23 cellular contexts compared by ENCODE assay signal in genomic region chr20:556984-557383, GRCh38.
"Had no signal": no experiment of that assay in that cellular context is flagged by ENCODE, and none has a peak within 500 bp of the region (broad histone marks: within the 10 kb centered on the region; RNA-seq: fewer than 3 reads in every experiment).

No MANE protein-coding gene starts in this region.

- H3K4me3 ChIP-seq: stomach, suprapubic skin, testis, thoracic aorta, thyroid gland, tibial artery, tibial nerve, transverse colon, upper lobe of left lung, upper lobe of right lung, uterus, vagina had no signal

- H3K36me3 ChIP-seq: stomach, suprapubic skin, thoracic aorta, thyroid gland, tibial artery, tibial nerve, transverse colon, upper lobe of left lung, upper lobe of right lung, uterus, vagina had no signal

- H3K9me3 ChIP-seq: stomach, suprapubic skin, testis, thoracic aorta, thyroid gland, tibial artery, tibial nerve, transverse colon, upper lobe of left lung, upper lobe of right lung, uterus, vagina had no signal

- H3K4me1 ChIP-seq: testis, tibial artery, transverse colon, upper lobe of right lung, uterus, vagina had no signal

- H3K27ac ChIP-seq: stomach, suprapubic skin, testis, thoracic aorta, thyroid gland, tibial artery, tibial nerve, transverse colon, upper lobe of left lung, upper lobe of right lung, uterus, vagina had no signal

- DNase-seq: stimulated activated CD4-positive, alpha-beta T cell treated with anti-CD3 and anti-CD28 coated beads, Interleukin-2, amount 100 ng/mL, for 24 hours; stimulated activated CD4-positive, alpha-beta T cell treated with anti-CD3 and anti-CD28 coated beads, Interleukin-2, amount 100 ng/mL, for 48 hours; stimulated activated CD4-positive, alpha-beta T cell treated with anti-CD3 and anti-CD28 coated beads, Interleukin-4, amount 100 ng/mL, for 1 hour; stimulated activated CD4-positive, alpha-beta T cell treated with anti-CD3 and anti-CD28 coated beads, Interleukin-4, amount 100 ng/mL, for 24 hours; stimulated activated CD4-positive, alpha-beta T cell treated with anti-CD3 and anti-CD28 coated beads, Interleukin-4, amount 100 ng/mL, for 4 hours; stimulated activated naive B cell treated with anti-CD40 and anti-IgM and Interleukin-4, amounts not matched to agents 10 μg/mL and 1 μg/mL and 100 μg/mL, for 72 hours; stimulated activated naive CD4-positive, alpha-beta T cell; stimulated activated naive CD4-positive, alpha-beta T cell treated with Interleukin-2 at 50 U/mL for 16 hours; stimulated activated naive CD8-positive, alpha-beta T cell treated with anti-CD3 and anti-CD28 coated beads, Interleukin-15, amount 100 ng/mL, for 72 hours; stimulated activated naive CD8-positive, alpha-beta T cell treated with anti-CD3 and anti-CD28 coated beads, Interleukin-15, Interleukin-2, amounts not matched to agents 100 U/mL and 50 U/mL, for 24 hours; stomach; testis; thyroid gland; tibial artery; transverse colon; trophoblast cell; upper lobe of left lung; upper lobe of right lung; uterus had no signal
